In the genomic region with DNA sequence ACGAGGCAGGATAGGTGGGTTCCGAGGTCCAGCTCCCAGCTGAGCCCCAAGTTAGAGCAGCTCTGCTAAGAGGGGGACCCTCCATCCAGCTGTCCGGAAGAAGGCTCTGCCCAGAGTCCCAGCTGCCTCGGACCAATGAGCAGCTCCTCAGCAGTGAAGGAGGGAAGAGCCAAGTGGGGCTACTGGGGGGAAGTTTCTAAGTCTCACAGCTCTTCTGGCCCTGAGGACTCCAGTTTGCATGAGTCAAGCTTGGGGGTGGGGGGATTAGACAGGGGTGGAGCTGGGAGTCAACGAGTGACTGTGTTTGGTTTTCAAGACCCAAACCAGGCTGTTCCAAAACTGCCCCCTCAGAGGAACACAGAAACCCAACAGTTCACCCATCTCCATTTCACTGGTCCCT, we compare ENCODE assay signal across 12 cellular contexts.
A peak's percentile ranks its signal among the peaks of the same experiment; 100 is the strongest.
DNase-seq lines count a peak whose midpoint lies in the region; ATAC-seq and TF ChIP-seq lines count a peak whose summit lies in the region.
"Had no signal": no experiment of that assay in that cellular context is flagged by ENCODE, and none has a peak within 500 bp of the region (broad histone marks: within the 10 kb centered on the region; RNA-seq: fewer than 3 reads in every experiment).

No MANE protein-coding gene starts in this region.

- POLR2A ChIA-PET in RWPE1 (lab: Yijun Ruan, JAX; ENCODE audit: low non-redundant PET) = no interaction called here

- no peak for TF ChIP-seq CTCF in RWPE1 (conservative IDR thresholded peaks at IDR 0.05; ENCODE audit: low read depth)

- H3K27ac Mint-ChIP-seq in stimulated activated naive CD8-positive, alpha-beta T cell treated with anti-CD3 and anti-CD28 coated beads, Interleukin-15, amount 100 ng/mL, for 72 hours = peak overlapping the region in 1 of 2 donors; percentile 69
- H3K27ac Mint-ChIP-seq: B cell had no signal

- H3K27me3 ChIP-seq in ACC112 (ENCODE audit: insufficient read depth, low read length) = no peaks in the 10 kb centered on the region

- no peak overlapping the region for H2AFZ ChIP-seq in ACC112 (ENCODE audit: low read length, unreplicated experiment)

- H3K79me2 ChIP-seq in ACC112 (ENCODE audit: control insufficient read depth, insufficient read depth, low read length, unreplicated experiment) = peaks cover 28% of the 10 kb centered on the region

- H3K27ac ChIP-seq in ACC112 (ENCODE audit: low read depth, low read length) = peak overlapping the region; percentile 81
- H3K27ac ChIP-seq in RWPE1 = peak overlapping the region; percentile 79

- no peak for DNase-seq in RWPE1 (ENCODE audit: low spot score)
- DNase-seq in fibroblast of peridontal ligament (ENCODE audit: extremely low read depth) = peak; percentile 58
- peak; percentile 56 for DNase-seq in non-pigmented ciliary epithelial cell (ENCODE audit: low read depth)
- DNase-seq in stimulated activated naive CD8-positive, alpha-beta T cell treated with anti-CD3 and anti-CD28 coated beads, Interleukin-15, amount 100 ng/mL, for 72 hours = no peak
- no peak for DNase-seq in hypothalamus (lab: John Stamatoyannopoulos, UW)
- no peak for DNase-seq in nucleus accumbens (lab: John Stamatoyannopoulos, UW)
- DNase-seq: NCI-H524; stimulated activated CD4-positive, alpha-beta T cell treated with anti-CD3 and anti-CD28 coated beads, Interleukin-4, amount 100 ng/mL, for 4 hours had no signal

- peaks cover 38% of the 10 kb centered on the region for H3K4me1 Mint-ChIP-seq in stimulated activated naive CD8-positive, alpha-beta T cell treated with anti-CD3 and anti-CD28 coated beads, Interleukin-15, amount 100 ng/mL, for 72 hours

- no peaks in the 10 kb centered on the region for H3K9me3 Mint-ChIP-seq in stimulated activated naive CD8-positive, alpha-beta T cell treated with anti-CD3 and anti-CD28 coated beads, Interleukin-15, amount 100 ng/mL, for 72 hours

- peak overlapping the region; percentile 36 for H3K4me3 ChIP-seq in ACC112 (ENCODE audit: low read depth, low read length)
- H3K4me3 ChIP-seq: HAP-1 had no signal

- H3K36me3 ChIP-seq in ACC112 (ENCODE audit: insufficient read depth, low read length) = peaks cover 5% of the 10 kb centered on the region; the same call in 1 of the 2 replicates
- H3K36me3 ChIP-seq: HAP-1 had no signal

- CTCF ChIA-PET in RWPE1 (lab: Yijun Ruan, JAX) = interaction anchor here (0.6 to 2.5 kb wide), 3 partner anchors 10 to 381 kb away, joined by 3 to 6 read pairs (median 3); no protein-coding TSS in a partner anchor

- H3K4me3 Mint-ChIP-seq in stimulated activated naive CD8-positive, alpha-beta T cell treated with anti-CD3 and anti-CD28 coated beads, Interleukin-15, amount 100 ng/mL, for 72 hours = peak overlapping the region in 1 of 2 donors; percentile 19
- H3K4me3 Mint-ChIP-seq: B cell had no signal

- peaks cover 61% of the 10 kb centered on the region for H3K4me1 ChIP-seq in ACC112 (ENCODE audit: control insufficient read depth, insufficient read depth, low read length, unreplicated experiment)
- H3K4me1 ChIP-seq: HAP-1 had no signal

- ATAC-seq in GM19324 (IDR thresholded peaks at IDR 0.05; ENCODE audit: low FRiP score, unreplicated experiment) = no peak
- ATAC-seq in stimulated activated naive CD8-positive, alpha-beta T cell treated with anti-CD3 and anti-CD28 coated beads, Interleukin-15, amount 100 ng/mL, for 72 hours = no peak

- H3K27me3 Mint-ChIP-seq in stimulated activated naive CD8-positive, alpha-beta T cell treated with anti-CD3 and anti-CD28 coated beads, Interleukin-15, amount 100 ng/mL, for 72 hours = peaks cover 25% of the 10 kb centered on the region

Comparison
In these comparisons a context has a peak if more than half of its experiments do, and no peak if none do; other contexts are left out.
1. DNase-seq: peak in fibroblast of peridontal ligament (single experiment) and non-pigmented ciliary epithelial cell (single experiment); none in RWPE1 (single experiment), stimulated activated naive CD8-positive, alpha-beta T cell treated with anti-CD3 and anti-CD28 coated beads, Interleukin-15, amount 100 ng/mL, for 72 hours (0 of 2), hypothalamus (0 of 51) and nucleus accumbens (0 of 56).